ENCODE assay signal across 1 cellular context in genomic region chr19:3520166-3521103, GRCh38.
TF ChIP-seq lines count a peak whose summit lies in the region.

No MANE protein-coding gene starts in this region.

TF ChIP-seq in K562, 482 proteins besides CTCF, POLR2A, EP300 and RAD21 (continued from another document and continues in another):
- TF ChIP-seq CTCFL (IDR thresholded peaks at IDR 0.05; ENCODE audit: borderline replicate concordance, insufficient read depth, low read depth, low read length, poor library complexity, severe bottlenecking) = peak; percentile 69
- TF ChIP-seq TRIM28 (IDR thresholded peaks at IDR 0.05) = peak; percentile 32; the same call in 1 of the 2 replicates
- TF ChIP-seq MIER1 (IDR thresholded peaks at IDR 0.05; ENCODE audit: low read depth) = no peak
- no peak for TF ChIP-seq RBM14 (IDR thresholded peaks at IDR 0.05; ENCODE audit: borderline replicate concordance, insufficient read depth, low read depth, low read length)
- no peak for TF ChIP-seq ZNF695 (CRISPR knock-in tag; IDR thresholded peaks at IDR 0.05)
- TF ChIP-seq E2F5 (CRISPR knock-in tag; IDR thresholded peaks at IDR 0.05) = peak; percentile 94
- no peak for TF ChIP-seq HIVEP1 (CRISPR knock-in tag; IDR thresholded peaks at IDR 0.05)
- TF ChIP-seq HNRNPK (IDR thresholded peaks at IDR 0.05; ENCODE audit: low read depth, low read length, poor library complexity, severe bottlenecking) = no peak
- no peak for TF ChIP-seq RBM39 (optimal IDR thresholded peaks at IDR 0.05; ENCODE audit: low read depth, low read length)
- peak; percentile 64 for TF ChIP-seq HMGN3 (IDR thresholded peaks at IDR 0.05; ENCODE audit: borderline replicate concordance, extremely low read depth, insufficient read length, low read depth, low read length)
- no peak for TF ChIP-seq BDP1 (IDR thresholded peaks at IDR 0.05; ENCODE audit: insufficient read depth, insufficient read length)
- peak; percentile 86 for TF ChIP-seq DPF2 (IDR thresholded peaks at IDR 0.05)
- peak; percentile 38; the same call in 1 of the 2 replicates for TF ChIP-seq HES1 (IDR thresholded peaks at IDR 0.05; ENCODE audit: low read depth)
- peak; percentile 90 for TF ChIP-seq HMGXB4 (CRISPR knock-in tag; IDR thresholded peaks at IDR 0.05)
- TF ChIP-seq SMARCC2 (IDR thresholded peaks at IDR 0.05; ENCODE audit: low read depth) = no peak
- peak; percentile 27 for TF ChIP-seq TAF1 (IDR thresholded peaks at IDR 0.05; ENCODE audit: control insufficient read depth, extremely low read depth, insufficient read depth, low read length, severe bottlenecking)
- 0 out of 2 replicates have a peak, but pooled peaks have one; percentile 14 for TF ChIP-seq CHD2 (IDR thresholded peaks at IDR 0.05; ENCODE audit: low read depth, low read length)
- TF ChIP-seq KLF10 (CRISPR knock-in tag; IDR thresholded peaks at IDR 0.05) = no peak
- no peak for TF ChIP-seq PHB2 (IDR thresholded peaks at IDR 0.05; ENCODE audit: low read depth)
- no peak for TF ChIP-seq DNMT1 (IDR thresholded peaks at IDR 0.05)
- TF ChIP-seq IFI16 (CRISPR knock-in tag; IDR thresholded peaks at IDR 0.05) = no peak
- no peak for TF ChIP-seq ZNF76 (CRISPR knock-in tag; IDR thresholded peaks at IDR 0.05; ENCODE audit: borderline replicate concordance)
- peak; percentile 60; the same call in 1 of the 2 replicates for TF ChIP-seq NFXL1 (CRISPR knock-in tag; IDR thresholded peaks at IDR 0.05)
- TF ChIP-seq RBFOX2 (IDR thresholded peaks at IDR 0.05; ENCODE audit: low read depth, low read length) = peak; percentile 75
- TF ChIP-seq HLTF (IDR thresholded peaks at IDR 0.05) = no peak
- 0 out of 2 replicates have a peak, but pooled peaks have one; percentile 32 for TF ChIP-seq NFE2 (IDR thresholded peaks at IDR 0.05; ENCODE audit: low read depth)
- no peak for TF ChIP-seq TSC22D4 (tag; IDR thresholded peaks at IDR 0.05)
- no peak for TF ChIP-seq POLR3A (IDR thresholded peaks at IDR 0.05; ENCODE audit: borderline replicate concordance, extremely low read depth, insufficient read depth, insufficient read length)
- peak in 1 of 2 experiments; percentile 24; a peak in 2 of 4 replicates for TF ChIP-seq KDM1A (IDR thresholded peaks at IDR 0.05)
- TF ChIP-seq THRAP3 (IDR thresholded peaks at IDR 0.05; ENCODE audit: borderline replicate concordance) = no peak
- TF ChIP-seq CXXC5 (CRISPR knock-in tag; IDR thresholded peaks at IDR 0.05) = peak; percentile 87
- peak; percentile 78 for TF ChIP-seq USF1 (CRISPR knock-in tag; IDR thresholded peaks at IDR 0.05)
- TF ChIP-seq LARP7 (IDR thresholded peaks at IDR 0.05) = no peak
- TF ChIP-seq ZZZ3 (IDR thresholded peaks at IDR 0.05) = peak; percentile 51; the same call in 1 of the 2 replicates
- no peak for TF ChIP-seq KAT8 (IDR thresholded peaks at IDR 0.05; ENCODE audit: low read depth)
- TF ChIP-seq CBX2 (IDR thresholded peaks at IDR 0.05; ENCODE audit: insufficient read depth, low read length, poor library complexity, severe bottlenecking) = no peak
- TF ChIP-seq MCM5 (IDR thresholded peaks at IDR 0.05; ENCODE audit: low read depth) = no peak
- no peak for TF ChIP-seq HNRNPUL1 (IDR thresholded peaks at IDR 0.05; ENCODE audit: low read length)
- TF ChIP-seq EWSR1 (IDR thresholded peaks at IDR 0.05; ENCODE audit: borderline replicate concordance, low read depth, partially characterized antibody) = no peak
- no peak for TF ChIP-seq NFE2L1 (tag; IDR thresholded peaks at IDR 0.05; ENCODE audit: borderline replicate concordance, low read depth)
- TF ChIP-seq ZNF324 (CRISPR knock-in tag; IDR thresholded peaks at IDR 0.05) = no peak
- TF ChIP-seq ZNF347 (CRISPR knock-in tag; IDR thresholded peaks at IDR 0.05; ENCODE audit: low read depth) = no peak
- TF ChIP-seq MED1 (CRISPR knock-in tag; IDR thresholded peaks at IDR 0.05; ENCODE audit: borderline replicate concordance) = 0 out of 2 replicates have a peak, but pooled peaks have one; percentile 45
- TF ChIP-seq RBM34 (IDR thresholded peaks at IDR 0.05; ENCODE audit: borderline replicate concordance, insufficient read depth, low read length) = no peak
- no peak for TF ChIP-seq PPARD (CRISPR knock-in tag; IDR thresholded peaks at IDR 0.05)
- peak; percentile 31 for TF ChIP-seq DACH1 (IDR thresholded peaks at IDR 0.05; ENCODE audit: partially characterized antibody)
- peak; percentile 82 for TF ChIP-seq GABPB1 (CRISPR knock-in tag; IDR thresholded peaks at IDR 0.05)
- peak; percentile 84; the same call in 1 of the 2 replicates for TF ChIP-seq HDAC8 (tag; IDR thresholded peaks at IDR 0.05)
- peak; percentile 87 for TF ChIP-seq TCF3 (CRISPR knock-in tag; IDR thresholded peaks at IDR 0.05)
- peak; percentile 24 for TF ChIP-seq CHD4 (IDR thresholded peaks at IDR 0.05; ENCODE audit: insufficient read depth, insufficient replicate concordance, low read depth, low read length, poor library complexity, severe bottlenecking)
- TF ChIP-seq YY1 (IDR thresholded peaks at IDR 0.05; ENCODE audit: borderline replicate concordance in 1 of 3, control insufficient read depth in 1 of 3, extremely low read depth in 1 of 3, insufficient read depth in 3 of 3, insufficient read length in 1 of 3, insufficient replicate concordance in 2 of 3, low read depth in 1 of 3, low read length in 2 of 3) = peak in 1 of 3 experiments; percentile 21
- peak; percentile 96; the same call in 1 of the 2 replicates for TF ChIP-seq RERE (CRISPR knock-in tag; IDR thresholded peaks at IDR 0.05; ENCODE audit: borderline replicate concordance)
- TF ChIP-seq ELK1 (CRISPR knock-in tag; IDR thresholded peaks at IDR 0.05) = no peak
- no peak for TF ChIP-seq TAF9B (IDR thresholded peaks at IDR 0.05; ENCODE audit: partially characterized antibody)
- TF ChIP-seq CBX3 (IDR thresholded peaks at IDR 0.05; ENCODE audit: borderline replicate concordance in 1 of 2, low read length in 2 of 2) = peak in 1 of 2 experiments; percentile 71; a peak in 1 of 3 replicates
- TF ChIP-seq LEF1 (IDR thresholded peaks at IDR 0.05) = no peak
- TF ChIP-seq ZNF511 (CRISPR knock-in tag; IDR thresholded peaks at IDR 0.05) = peak; percentile 97
- TF ChIP-seq ZFP1 (CRISPR knock-in tag; IDR thresholded peaks at IDR 0.05) = no peak
- no peak for TF ChIP-seq SRSF9 (IDR thresholded peaks at IDR 0.05; ENCODE audit: borderline replicate concordance, low read depth, low read length)
- no peak for TF ChIP-seq EZH2 (IDR thresholded peaks at IDR 0.05; ENCODE audit: borderline replicate concordance, low read depth, low read length)
- peak; percentile 94 for TF ChIP-seq ZBTB1 (CRISPR knock-in tag; IDR thresholded peaks at IDR 0.05; ENCODE audit: borderline replicate concordance, low read depth)
